ENCODE assay signal across 12 cellular contexts in genomic region chr18:58222439-58223125, GRCh38.
DNase-seq lines count a peak whose midpoint lies in the region; ATAC-seq, FAIRE-seq and TF ChIP-seq lines count a peak whose summit lies in the region.
"Had no signal": no experiment of that assay in that cellular context is flagged by ENCODE, and none has a peak within 500 bp of the region (broad histone marks: within the 10 kb centered on the region; RNA-seq: fewer than 3 reads in every experiment).

No MANE protein-coding gene starts in this region.

- TF ChIP-seq RAD21 in IMR-90 (IDR thresholded peaks at IDR 0.05; ENCODE audit: low read length): no peak

- peak overlapping the region; percentile 54; the same call in 1 of the 2 replicates for H4K91ac ChIP-seq in IMR-90 (ENCODE audit: insufficient read depth, low read depth, low read length)

- peaks cover 21% of the 10 kb centered on the region for H3K9me1 ChIP-seq in IMR-90 (ENCODE audit: insufficient read depth, low read length)

- H2BK5ac ChIP-seq in IMR-90 (ENCODE audit: low read depth, low read length, poor library complexity, severe bottlenecking): peak overlapping the region; percentile 68

- no peak overlapping the region for H3K27ac Mint-ChIP-seq in activated T-helper 17 cell treated with anti-CD3 and anti-CD28 coated beads, Interleukin-2, amount 50 U/mL, for 72 hours

- H3K4me2 ChIP-seq in IMR-90 (ENCODE audit: low read depth, low read length): no peak overlapping the region

- peaks cover 0 to 18% of the 10 kb centered on the region in 2 experiments; a peak in 2 of 4 replicates for H3K79me1 ChIP-seq in IMR-90 (ENCODE audit: low read depth in 1 of 2, low read length in 2 of 2)

- H3K9ac ChIP-seq in IMR-90 (ENCODE audit: low read depth, low read length): no peak overlapping the region

- in situ Hi-C loops in IMR-90 (cut with MboI; ENCODE audit: low sequenced_read_pairs): no loop called here

- H2AFZ ChIP-seq in IMR-90 (replicated peaks; ENCODE audit: low read length, poor library complexity): no peak overlapping the region

- CTCF ChIA-PET in IMR-90 (lab: Yijun Ruan, JAX): no interaction called here

- H4K5ac ChIP-seq in IMR-90 (ENCODE audit: low read depth, low read length): no peak overlapping the region

- no peak overlapping the region for H3K4me3 ChIP-seq in IMR-90 (ENCODE audit: insufficient read depth, low read depth, low read length)
- peak overlapping the region; percentile 69 for H3K4me3 ChIP-seq in bronchial epithelial cell (ENCODE audit: low read depth, low read length)
- H3K4me3 ChIP-seq: gastrocnemius medialis had no signal

- no peak overlapping the region for H2AK5ac ChIP-seq in IMR-90 (ENCODE audit: low read depth, low read length)

- no CpG with 5 or more reads among the region's 3 CpGs for WGBS in IMR-90 (ENCODE audit: extremely low coverage in 2 of 2, insufficient read length in 1 of 2), 2 experiments

- no TSS peak for BruUV-seq in IMR-90 (replicated peaks; lab: Mats Ljungman, UMichigan)

- H3K4me3 Mint-ChIP-seq in activated T-helper 17 cell treated with anti-CD3 and anti-CD28 coated beads, Interleukin-2, amount 50 U/mL, for 72 hours: no peak overlapping the region

- no peak overlapping the region for H2AK9ac ChIP-seq in IMR-90 (replicated peaks; ENCODE audit: low read depth, low read length, poor library complexity)

- H4K20me1 ChIP-seq in IMR-90 (ENCODE audit: insufficient read depth, low read length): no peaks in the 10 kb centered on the region

- H4K8ac ChIP-seq in IMR-90 (ENCODE audit: low read depth in 2 of 2, low read length in 2 of 2): peak overlapping the region in 1 of 2 experiments; percentile 45; a peak in 3 of 4 replicates

- intact Hi-C loops in IMR-90 (cut with micrococcal nuclease): no loop called here

- no peaks in the 10 kb centered on the region for H3K4me1 Mint-ChIP-seq in activated T-helper 17 cell treated with anti-CD3 and anti-CD28 coated beads, Interleukin-2, amount 50 U/mL, for 72 hours

- H2BK120ac ChIP-seq in IMR-90 (ENCODE audit: low read depth, low read length): peak overlapping the region; percentile 61; the same call in 1 of the 2 replicates

- FAIRE-seq in bronchial epithelial cell (lab: Jason Lieb, UNC): no peak
- FAIRE-seq: urothelium cell line had no signal

- no peak overlapping the region for H3K56ac ChIP-seq in IMR-90 (ENCODE audit: extremely low read depth, insufficient read depth, low read length)

- H3K23ac ChIP-seq in IMR-90 (ENCODE audit: low read depth, low read length): no peak overlapping the region; the same call in 1 of the 2 replicates

- no peaks in the 10 kb centered on the region for H3K9me3 ChIP-seq in IMR-90 (ENCODE audit: control insufficient read depth, insufficient read depth, low read length)
- H3K9me3 ChIP-seq: gastrocnemius medialis had no signal

- H3K9me3 Mint-ChIP-seq in activated T-helper 17 cell treated with anti-CD3 and anti-CD28 coated beads, Interleukin-2, amount 50 U/mL, for 72 hours: no peaks in the 10 kb centered on the region

- ATAC-seq in IMR-90 (ENCODE audit: low read depth) (no peak; the same call in 1 of the 2 replicates), HG03571 (IDR thresholded peaks at IDR 0.05; ENCODE audit: unreplicated experiment) (no peak), HG03457 (IDR thresholded peaks at IDR 0.05; ENCODE audit: unreplicated experiment) (no peak)
- ATAC-seq in activated T-helper 17 cell treated with anti-CD3 and anti-CD28 coated beads, Interleukin-2, amount 50 U/mL, for 72 hours (replicated peaks): no peak
- ATAC-seq: gastrocnemius medialis had no signal

- TF ChIP-seq CTCF in 22Rv1 (IDR thresholded peaks at IDR 0.05) (no peak), IMR-90 (conservative IDR thresholded peaks at IDR 0.05; ENCODE audit: low read depth, low read length) (no peak), bronchial epithelial cell (IDR thresholded peaks at IDR 0.05; ENCODE audit: insufficient read depth, low read length, severe bottlenecking) (no peak)

- no peak overlapping the region for H3K18ac ChIP-seq in IMR-90 (ENCODE audit: low read depth, low read length)

- H2BK20ac ChIP-seq in IMR-90 (ENCODE audit: low read depth, low read length): no peak overlapping the region; the same call in 1 of the 2 replicates

- POLR2A ChIA-PET in IMR-90 (lab: Charles Lee; ENCODE audit: unreplicated experiment): no interaction called here

- peaks cover 20% of the 10 kb centered on the region for H3K4me1 ChIP-seq in IMR-90 (ENCODE audit: control insufficient read depth, insufficient read depth, low read length)

- H2BK15ac ChIP-seq in IMR-90 (ENCODE audit: low read depth, low read length): 0 out of 3 replicates have a peak overlapping the region, but pooled peaks have one; percentile 51

- H3K36me3 ChIP-seq in IMR-90 (ENCODE audit: control insufficient read depth, insufficient read depth, low read length) (no peaks in the 10 kb centered on the region), bronchial epithelial cell (ENCODE audit: control insufficient read depth, insufficient read depth, low read length) (no peaks in the 10 kb centered on the region)
- H3K36me3 ChIP-seq: gastrocnemius medialis had no signal

- H3K36me3 Mint-ChIP-seq in activated T-helper 17 cell treated with anti-CD3 and anti-CD28 coated beads, Interleukin-2, amount 50 U/mL, for 72 hours (ENCODE audit: low read depth): no peaks in the 10 kb centered on the region

- peaks cover 5% of the 10 kb centered on the region for H3K27me3 Mint-ChIP-seq in activated T-helper 17 cell treated with anti-CD3 and anti-CD28 coated beads, Interleukin-2, amount 50 U/mL, for 72 hours

- dilution Hi-C loops in IMR-90 (cut with HindIII; ENCODE audit: low sequenced_read_pairs, unreplicated experiment): no loop called here

- peak overlapping the region; percentile 56; the same call in 1 of the 2 replicates for H3K4ac ChIP-seq in IMR-90 (ENCODE audit: low read depth, low read length)

- H3K27me3 ChIP-seq in IMR-90 (ENCODE audit: control insufficient read depth, insufficient read depth, low read length) (no peaks in the 10 kb centered on the region), bronchial epithelial cell (ENCODE audit: control insufficient read depth, insufficient read depth, low read length) (no peaks in the 10 kb centered on the region)
- H3K27me3 ChIP-seq: gastrocnemius medialis had no signal

- H3K14ac ChIP-seq in IMR-90 (replicated peaks; ENCODE audit: low read depth, low read length): no peak overlapping the region

- H3K27ac ChIP-seq in 22Rv1: peak overlapping the region; percentile 88
- no peak overlapping the region for H3K27ac ChIP-seq in IMR-90 (ENCODE audit: insufficient read depth, low read length)

- TF ChIP-seq POLR2A in IMR-90 (IDR thresholded peaks at IDR 0.05; ENCODE audit: low read depth, low read length): no peak

- DNase-seq in IMR-90 (peak; percentile 33), bronchial epithelial cell (ENCODE audit: low read depth) (peak; percentile 90), lung microvascular endothelial cell (ENCODE audit: low read depth in 2 of 2) (peak; percentile 24 to 70)
- no peak for DNase-seq in activated CD8-positive, alpha-beta memory T cell treated with anti-CD3 and anti-CD28 coated beads, Interleukin-2, amount 50 U/mL, for 4 hours
- DNase-seq: activated CD4-positive, alpha-beta T cell treated with anti-CD3 and anti-CD28 coated beads for 4 hours; gastrocnemius medialis; NCI-H1417 treated with DMSO at 0.1 percent for 48 hours had no signal

TF ChIP-seq in IMR-90, 13 proteins besides CTCF, POLR2A, EP300 and RAD21:
- TF ChIP-seq RCOR1 (IDR thresholded peaks at IDR 0.05; ENCODE audit: insufficient replicate concordance, low read length) (no peak), NFE2L2 (IDR thresholded peaks at IDR 0.05; ENCODE audit: low read depth, low read length) (no peak), FOS (IDR thresholded peaks at IDR 0.05; ENCODE audit: low read depth, low read length) (no peak), CHD1 (IDR thresholded peaks at IDR 0.05; ENCODE audit: low read depth, low read length) (no peak), BHLHE40 (IDR thresholded peaks at IDR 0.05; ENCODE audit: low read depth, low read length) (no peak), MAFK (IDR thresholded peaks at IDR 0.05; ENCODE audit: low read depth, low read length) (no peak), RFX5 (IDR thresholded peaks at IDR 0.05; ENCODE audit: low read depth, low read length) (no peak), USF2 (IDR thresholded peaks at IDR 0.05; ENCODE audit: low read depth, low read length) (no peak), MXI1 (IDR thresholded peaks at IDR 0.05; ENCODE audit: borderline replicate concordance, low read depth, low read length) (no peak), SMC3 (IDR thresholded peaks at IDR 0.05; ENCODE audit: low read depth, low read length) (no peak), ELK1 (IDR thresholded peaks at IDR 0.05; ENCODE audit: borderline replicate concordance, low read depth, low read length) (no peak), CEBPB (IDR thresholded peaks at IDR 0.05; ENCODE audit: low read depth, low read length) (no peak), MAZ (IDR thresholded peaks at IDR 0.05; ENCODE audit: borderline replicate concordance, low read depth, low read length) (no peak)
